Comparison of ENCODE assay signal across 25 cellular contexts in genomic region chr2:174800436-174801195, GRCh38. TPM values are rescaled to one million over a fixed set of nuclear protein-coding genes. Genes with fewer than 3 reads are reported as not detected.
"Had no signal": no experiment of that assay in that cellular context is flagged by ENCODE, and none has a peak within 500 bp of the region (broad histone marks: within the 10 kb centered on the region; RNA-seq: fewer than 3 reads in every experiment).

No MANE protein-coding gene starts in this region.

- FAIRE-seq: keratinocyte had no signal

- ATAC-seq: activated T-cell treated with anti-CD3 and anti-CD28 coated beads, Interleukin-2, amount 50 U/mL, for 4 hours; effector memory CD8-positive, alpha-beta T cell; heart right ventricle; naive thymus-derived CD8-positive, alpha-beta T cell had no signal

- H3K36me3 Mint-ChIP-seq: activated naive CD8-positive, alpha-beta T cell treated with anti-CD3 and anti-CD28 coated beads for 36 hours; naive thymus-derived CD8-positive, alpha-beta T cell had no signal

- H3K27me3 Mint-ChIP-seq: activated naive CD8-positive, alpha-beta T cell treated with anti-CD3 and anti-CD28 coated beads for 36 hours; effector memory CD8-positive, alpha-beta T cell; type B pancreatic cell had no signal

- H3K4me3 Mint-ChIP-seq: activated naive CD8-positive, alpha-beta T cell treated with anti-CD3 and anti-CD28 coated beads for 36 hours; activated T-cell treated with anti-CD3 and anti-CD28 coated beads, Interleukin-2, amount 50 U/mL, for 4 hours; effector memory CD8-positive, alpha-beta T cell; naive thymus-derived CD8-positive, alpha-beta T cell; T-helper 1 cell treated with Interleukin-12 subunit alpha and Interleukin-12 subunit beta and Interleukin-4 antibody, amounts not matched to agents 30 μg/mL and 1 μg/mL, for 36 hours; type B pancreatic cell had no signal

- H3K27ac Mint-ChIP-seq: activated naive CD8-positive, alpha-beta T cell treated with anti-CD3 and anti-CD28 coated beads for 36 hours; effector memory CD8-positive, alpha-beta T cell; naive thymus-derived CD8-positive, alpha-beta T cell; T-helper 1 cell treated with Interleukin-12 subunit alpha and Interleukin-12 subunit beta and Interleukin-4 antibody, amounts not matched to agents 30 μg/mL and 1 μg/mL, for 36 hours; type B pancreatic cell had no signal

- H3K9me3 ChIP-seq: breast epithelium, colonic mucosa, esophagus muscularis mucosa, heart right ventricle, thoracic aorta had no signal

- H3K4me3 ChIP-seq: breast epithelium, colonic mucosa, dorsolateral prefrontal cortex, esophagus muscularis mucosa, heart right ventricle, lung, thoracic aorta had no signal

- H3K9me3 Mint-ChIP-seq: activated naive CD8-positive, alpha-beta T cell treated with anti-CD3 and anti-CD28 coated beads for 36 hours; activated T-cell treated with anti-CD3 and anti-CD28 coated beads, Interleukin-2, amount 50 U/mL, for 4 hours; effector memory CD8-positive, alpha-beta T cell; naive thymus-derived CD8-positive, alpha-beta T cell; T-helper 1 cell treated with Interleukin-12 subunit alpha and Interleukin-12 subunit beta and Interleukin-4 antibody, amounts not matched to agents 30 μg/mL and 1 μg/mL, for 36 hours; type B pancreatic cell had no signal

- H3K27ac ChIP-seq: breast epithelium, colonic mucosa, esophagus muscularis mucosa, heart right ventricle, thoracic aorta, WERI-Rb-1 had no signal

- DNase-seq: activated CD4-positive, alpha-beta T cell treated with anti-CD3 and anti-CD28 coated beads, Interleukin-2, amount 50 U/mL, for 4 hours; activated CD8-positive, alpha-beta memory T cell treated with anti-CD3 and anti-CD28 coated beads, Interleukin-2, amount 50 U/mL, for 48 hours; activated naive CD4-positive, alpha-beta T cell treated with Interleukin-2 at 50 U/mL for 16 hours; activated naive CD8-positive, alpha-beta T cell treated with anti-CD3 and anti-CD28 coated beads for 36 hours; activated T-cell treated with anti-CD3 and anti-CD28 coated beads, Interleukin-2, amount 50 U/mL, for 4 hours; amniotic stem cell; colonic mucosa; dorsolateral prefrontal cortex; effector memory CD8-positive, alpha-beta T cell; heart right ventricle; naive thymus-derived CD8-positive, alpha-beta T cell; retina; stimulated activated CD4-positive, alpha-beta T cell treated with anti-CD3 and anti-CD28 coated beads, Interleukin-4, amount 100 ng/mL, for 24 hours; stimulated activated naive CD4-positive, alpha-beta T cell treated with Interleukin-2 at 50 U/mL for 16 hours; WERI-Rb-1 had no signal

- H3K27me3 ChIP-seq: breast epithelium, colonic mucosa, dorsolateral prefrontal cortex, esophagus muscularis mucosa, heart right ventricle had no signal

- H3K36me3 ChIP-seq: breast epithelium, colonic mucosa, thoracic aorta had no signal

- H3K4me1 ChIP-seq: breast epithelium, colonic mucosa had no signal

RNA-seq across cellular contexts. Expression of gene CHRNA1, which starts 36.3 kb away (rescaled TPM):
- total RNA-seq: activated CD8-positive, alpha-beta memory T cell treated with anti-CD3 and anti-CD28 coated beads for 36 hours; activated naive CD8-positive, alpha-beta T cell treated with anti-CD3 and anti-CD28 coated beads for 36 hours; activated T-cell treated with anti-CD3 and anti-CD28 coated beads, Interleukin-2, amount 50 U/mL, for 4 hours; esophagus muscularis mucosa; lung; naive thymus-derived CD8-positive, alpha-beta T cell; osteoblast; posterior vena cava had no signal
- polyA plus RNA-seq: keratinocyte; naive thymus-derived CD8-positive, alpha-beta T cell had no signal
